In the genomic region with DNA sequence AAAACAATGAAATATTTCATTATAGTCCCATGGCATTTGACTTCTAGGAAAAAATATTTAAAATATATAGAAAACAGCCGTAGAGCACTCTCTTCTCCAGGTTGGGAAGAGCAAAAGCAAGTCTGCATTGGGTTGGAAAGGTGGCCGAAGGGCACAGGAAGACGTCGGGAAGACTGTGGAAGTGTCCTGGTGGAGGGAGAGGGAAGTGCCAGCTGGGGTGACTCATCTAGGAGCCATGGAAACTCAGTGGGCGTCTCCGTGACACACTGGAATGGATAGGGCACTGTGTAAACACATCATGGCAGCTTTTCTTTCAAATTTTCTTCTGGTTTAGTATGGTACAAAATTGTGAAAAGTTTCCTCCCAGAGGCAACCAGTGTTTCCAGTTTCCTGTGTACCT, we compare ENCODE assay signal across 9 cellular contexts. TPM values are rescaled to one million over a fixed set of nuclear protein-coding genes. Genes with fewer than 3 reads are reported as not detected.
DNase-seq lines count a peak whose midpoint lies in the region; ATAC-seq and TF ChIP-seq lines count a peak whose summit lies in the region.
"Had no signal": no experiment of that assay in that cellular context is flagged by ENCODE, and none has a peak within 500 bp of the region (broad histone marks: within the 10 kb centered on the region; RNA-seq: fewer than 3 reads in every experiment).

No MANE protein-coding gene starts in this region.

- H3K27me3 Mint-ChIP-seq in activated T-helper 1 cell treated with anti-CD3 and anti-CD28 coated beads, Interleukin-12 subunit alpha, Interleukin-12 subunit beta, Interleukin-2, Interleukin-4 antibody, amounts not matched to agents 30 ng/mL and 10 ng/mL and 1 ng/mL, durations not matched to agents 14 hours and 24 hours and 36 hours (ENCODE audit: insufficient read depth), result no peaks in the 10 kb centered on the region

- no peak overlapping the region for H2AFZ ChIP-seq in smooth muscle cell (ENCODE audit: low read depth)

- H3K9me3 ChIP-seq in smooth muscle cell (replicated peaks; ENCODE audit: low read depth), result no peaks in the 10 kb centered on the region
- H3K9me3 ChIP-seq: BLaER1 treated with 17β-estradiol and CSF1 and Interleukin-3, amounts not matched to agents 10 nM and 100 nM had no signal

- peak overlapping the region; percentile 70 for H3K4me2 ChIP-seq in smooth muscle cell

- H3K9ac ChIP-seq in smooth muscle cell (ENCODE audit: low read depth), result peak overlapping the region; percentile 67
- H3K9ac ChIP-seq: BLaER1 treated with 17β-estradiol and CSF1 and Interleukin-3, amounts not matched to agents 10 nM and 100 nM had no signal

- no peaks in the 10 kb centered on the region for H3K27me3 ChIP-seq in smooth muscle cell (ENCODE audit: low read depth)
- H3K27me3 ChIP-seq: BLaER1 treated with 17β-estradiol and CSF1 and Interleukin-3, amounts not matched to agents 10 nM and 100 nM had no signal

- DNase-seq in NCI-H2171 treated with DMSO at 0.1 percent for 48 hours (lab: John Stamatoyannopoulos, UW) (peak; percentile 31), NCI-H2171 (lab: John Stamatoyannopoulos, UW) (no peak), left ventricle myocardium superior (no peak), smooth muscle cell (lab: John Stamatoyannopoulos, UW; ENCODE audit: unreplicated experiment) (peak; percentile 19), NCI-H1048 (lab: John Stamatoyannopoulos, UW) (no peak), NCI-H1694 (lab: John Stamatoyannopoulos, UW) (no peak)
- no peak for DNase-seq in activated T-helper 1 cell treated with anti-CD3 and anti-CD28 coated beads, Interleukin-12 subunit alpha, Interleukin-12 subunit beta, Interleukin-2, Interleukin-4 antibody, amounts not matched to agents 30 ng/mL and 10 ng/mL and 1 ng/mL, durations not matched to agents 14 hours and 24 hours and 36 hours (ENCODE audit: low spot score)
- no peak for DNase-seq in stimulated activated naive CD4-positive, alpha-beta T cell treated with Interleukin-2 at 50 U/mL for 16 hours (lab: John Stamatoyannopoulos, UW)

- peaks cover 14% of the 10 kb centered on the region for H3K79me2 ChIP-seq in smooth muscle cell (ENCODE audit: low read depth)

- peak overlapping the region; percentile 15 for H3K27ac Mint-ChIP-seq in activated T-helper 1 cell treated with anti-CD3 and anti-CD28 coated beads, Interleukin-12 subunit alpha, Interleukin-12 subunit beta, Interleukin-2, Interleukin-4 antibody, amounts not matched to agents 30 ng/mL and 10 ng/mL and 1 ng/mL, durations not matched to agents 14 hours and 24 hours and 36 hours

- no peaks in the 10 kb centered on the region for H3K36me3 ChIP-seq in smooth muscle cell (ENCODE audit: low read depth)

- peak; percentile 81 for ATAC-seq in left ventricle myocardium superior

- H3K36me3 Mint-ChIP-seq in activated T-helper 1 cell treated with anti-CD3 and anti-CD28 coated beads, Interleukin-12 subunit alpha, Interleukin-12 subunit beta, Interleukin-2, Interleukin-4 antibody, amounts not matched to agents 30 ng/mL and 10 ng/mL and 1 ng/mL, durations not matched to agents 14 hours and 24 hours and 36 hours (ENCODE audit: low read depth), result peaks cover 44% of the 10 kb centered on the region

- H3K27ac ChIP-seq in smooth muscle cell (ENCODE audit: low read depth), result peak overlapping the region; percentile 90
- H3K27ac ChIP-seq: BLaER1 treated with 17β-estradiol and CSF1 and Interleukin-3, amounts not matched to agents 10 nM and 100 nM had no signal

- intact Hi-C loops in activated T-helper 1 cell treated with anti-CD3 and anti-CD28 coated beads, Interleukin-12 subunit alpha, Interleukin-12 subunit beta, Interleukin-2, Interleukin-4 antibody, amounts not matched to agents 30 ng/mL and 10 ng/mL and 1 ng/mL, durations not matched to agents 14 hours and 24 hours and 36 hours (cut with micrococcal nuclease), result no loop called here
- intact Hi-C loops in left ventricle myocardium superior (cut with micrococcal nuclease), result no loop called here

- no peaks in the 10 kb centered on the region for H3K4me1 ChIP-seq in smooth muscle cell (ENCODE audit: low read depth)

- 26% methylated on average over 6 of the region's 6 CpGs for WGBS in smooth muscle cell (ENCODE audit: low lambda C conversion rate)

- no peak overlapping the region for H3K4me3 Mint-ChIP-seq in activated T-helper 1 cell treated with anti-CD3 and anti-CD28 coated beads, Interleukin-12 subunit alpha, Interleukin-12 subunit beta, Interleukin-2, Interleukin-4 antibody, amounts not matched to agents 30 ng/mL and 10 ng/mL and 1 ng/mL, durations not matched to agents 14 hours and 24 hours and 36 hours

- TF ChIP-seq CTCF in smooth muscle cell (IDR thresholded peaks at IDR 0.05; ENCODE audit: borderline replicate concordance, insufficient read depth, poor library complexity, severe bottlenecking), result peak; percentile 54

- H4K20me1 ChIP-seq in smooth muscle cell (ENCODE audit: low read depth), result peaks cover 69% of the 10 kb centered on the region

- no peak overlapping the region for H3K4me3 ChIP-seq in smooth muscle cell
- H3K4me3 ChIP-seq: BLaER1 treated with 17β-estradiol and CSF1 and Interleukin-3, amounts not matched to agents 10 nM and 100 nM had no signal

- peaks cover 15% of the 10 kb centered on the region for H3F3A ChIP-seq in smooth muscle cell (ENCODE audit: low read depth)

- peaks cover 24% of the 10 kb centered on the region for H3K4me1 Mint-ChIP-seq in activated T-helper 1 cell treated with anti-CD3 and anti-CD28 coated beads, Interleukin-12 subunit alpha, Interleukin-12 subunit beta, Interleukin-2, Interleukin-4 antibody, amounts not matched to agents 30 ng/mL and 10 ng/mL and 1 ng/mL, durations not matched to agents 14 hours and 24 hours and 36 hours (ENCODE audit: low read depth)

- no peaks in the 10 kb centered on the region for H3K9me3 Mint-ChIP-seq in activated T-helper 1 cell treated with anti-CD3 and anti-CD28 coated beads, Interleukin-12 subunit alpha, Interleukin-12 subunit beta, Interleukin-2, Interleukin-4 antibody, amounts not matched to agents 30 ng/mL and 10 ng/mL and 1 ng/mL, durations not matched to agents 14 hours and 24 hours and 36 hours

RNA-seq across cellular contexts. Expression of a gene that starts 12.7 kb away (rescaled TPM):
- total RNA-seq in activated T-helper 1 cell treated with anti-CD3 and anti-CD28 coated beads, Interleukin-12 subunit alpha, Interleukin-12 subunit beta, Interleukin-2, Interleukin-4 antibody, amounts not matched to agents 30 ng/mL and 10 ng/mL and 1 ng/mL, durations not matched to agents 14 hours and 24 hours and 36 hours, result 102 and 111 TPM in 2 replicates
- total RNA-seq in left ventricle myocardium superior, result 36.5 TPM
- total RNA-seq in smooth muscle cell, result 15.8 and 25.3 TPM in 2 replicates
- polyA plus RNA-seq in smooth muscle cell, result 23.7 and 24.3 TPM in 2 replicates

RNA-seq across cellular contexts. Expression of a gene that starts 17.7 kb away (rescaled TPM):
- 77.7 and 86.0 TPM in 2 replicates for total RNA-seq in activated T-helper 1 cell treated with anti-CD3 and anti-CD28 coated beads, Interleukin-12 subunit alpha, Interleukin-12 subunit beta, Interleukin-2, Interleukin-4 antibody, amounts not matched to agents 30 ng/mL and 10 ng/mL and 1 ng/mL, durations not matched to agents 14 hours and 24 hours and 36 hours
- 17.8 TPM for total RNA-seq in left ventricle myocardium superior
- total RNA-seq in smooth muscle cell, result 38.9 and 41.1 TPM in 2 replicates
- 6.2 and 12.5 TPM in 2 replicates for polyA plus RNA-seq in smooth muscle cell

RNA-seq across cellular contexts. Expression of a gene that starts 36.7 kb away (rescaled TPM):
- 153 and 156 TPM in 2 replicates for total RNA-seq in activated T-helper 1 cell treated with anti-CD3 and anti-CD28 coated beads, Interleukin-12 subunit alpha, Interleukin-12 subunit beta, Interleukin-2, Interleukin-4 antibody, amounts not matched to agents 30 ng/mL and 10 ng/mL and 1 ng/mL, durations not matched to agents 14 hours and 24 hours and 36 hours
- total RNA-seq in left ventricle myocardium superior, result 65.5 TPM
- total RNA-seq in smooth muscle cell, result 57.5 and 63.3 TPM in 2 replicates
- polyA plus RNA-seq in smooth muscle cell, result 64.7 and 71.2 TPM in 2 replicates

RNA-seq across cellular contexts. Expression of a gene that starts 37.4 kb away (rescaled TPM):
- total RNA-seq in activated T-helper 1 cell treated with anti-CD3 and anti-CD28 coated beads, Interleukin-12 subunit alpha, Interleukin-12 subunit beta, Interleukin-2, Interleukin-4 antibody, amounts not matched to agents 30 ng/mL and 10 ng/mL and 1 ng/mL, durations not matched to agents 14 hours and 24 hours and 36 hours, result 146 and 154 TPM in 2 replicates
- total RNA-seq in left ventricle myocardium superior (109 TPM), smooth muscle cell (59.1 and 60.6 TPM in 2 replicates)
- polyA plus RNA-seq in smooth muscle cell, result 71.7 and 81.9 TPM in 2 replicates

Comparison
In these comparisons a context has a peak if more than half of its experiments do, and no peak if none do; other contexts are left out.
1. DNase-seq: peak in NCI-H2171 treated with DMSO at 0.1 percent for 48 hours (single experiment) and smooth muscle cell (single experiment); none in NCI-H2171 (single experiment), activated T-helper 1 cell treated with anti-CD3 and anti-CD28 coated beads, Interleukin-12 subunit alpha, Interleukin-12 subunit beta, Interleukin-2, Interleukin-4 antibody, amounts not matched to agents 30 ng/mL and 10 ng/mL and 1 ng/mL, durations not matched to agents 14 hours and 24 hours and 36 hours (single experiment), left ventricle myocardium superior (single experiment), NCI-H1048 (single experiment), NCI-H1694 (single experiment) and stimulated activated naive CD4-positive, alpha-beta T cell treated with Interleukin-2 at 50 U/mL for 16 hours (single experiment).